ENCODE assay signal across 9 cellular contexts in the genomic region with DNA sequence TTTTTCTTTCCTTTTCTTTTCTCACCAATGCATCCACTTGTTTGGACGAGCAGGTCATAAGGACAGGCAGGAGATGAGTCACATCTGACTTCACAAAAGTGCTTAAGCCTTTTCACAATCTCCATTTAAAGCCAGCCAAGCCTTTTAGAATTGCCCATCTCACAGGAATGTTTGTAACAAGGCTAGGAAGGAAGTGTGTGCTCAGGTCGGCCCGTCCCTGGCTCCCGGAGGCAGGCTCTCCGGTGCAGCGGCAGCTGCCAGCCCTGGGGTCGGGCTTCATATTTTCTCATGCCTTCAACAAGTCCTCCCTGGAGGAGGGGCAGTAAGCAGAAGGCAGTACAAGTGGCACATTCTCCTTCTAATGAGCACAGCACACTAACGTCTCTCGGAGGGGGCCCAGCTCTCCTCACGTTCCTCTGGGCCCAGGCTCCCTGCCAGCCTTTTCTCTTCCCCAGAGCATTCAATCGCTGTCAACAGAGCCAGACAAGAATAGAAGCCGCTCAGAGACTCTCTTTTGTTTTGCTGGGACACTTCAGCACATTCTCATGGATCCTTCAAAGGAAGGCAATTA.
DNase-seq lines count a peak whose midpoint lies in the region; FAIRE-seq and TF ChIP-seq lines count a peak whose summit lies in the region.
"Had no signal": no experiment of that assay in that cellular context is flagged by ENCODE, and none has a peak within 500 bp of the region (broad histone marks: within the 10 kb centered on the region; RNA-seq: fewer than 3 reads in every experiment).

No MANE protein-coding gene starts in this region.

- H3K4me1 ChIP-seq in colonic mucosa: no peaks in the 10 kb centered on the region

- H3K27me3 ChIP-seq in colonic mucosa: no peaks in the 10 kb centered on the region

- DNase-seq in NCI-H2196 (lab: John Stamatoyannopoulos, UW; ENCODE audit: unreplicated experiment) (peak; percentile 30), NCI-H2196 treated with DMSO at 0.1 percent for 48 hours (lab: John Stamatoyannopoulos, UW; ENCODE audit: unreplicated experiment) (no peak), colonic mucosa (no peak), lung microvascular endothelial cell (ENCODE audit: low read depth in 2 of 2) (peak; percentile 90 to 98), urothelium cell line (ENCODE audit: low spot score) (peak; percentile 47), NAMALWA (ENCODE audit: low spot score) (no peak)
- DNase-seq in effector CD8-positive, alpha-beta T cell (lab: John Stamatoyannopoulos, UW): no peak
- DNase-seq in activated CD8-positive, alpha-beta memory T cell treated with anti-CD3 and anti-CD28 coated beads, Interleukin-2, amount 50 U/mL, for 48 hours: no peak
- DNase-seq: CD4-positive, CD25-positive, alpha-beta regulatory T cell had no signal

- intact Hi-C loops in colonic mucosa (cut with DNase I): no loop called here

- H3K27ac ChIP-seq in colonic mucosa: peak overlapping the region; percentile 47

- no peaks in the 10 kb centered on the region for H3K9me3 ChIP-seq in colonic mucosa

- no peaks in the 10 kb centered on the region for H3K36me3 ChIP-seq in colonic mucosa

- no peak overlapping the region for H3K4me3 ChIP-seq in colonic mucosa

- H3K9ac ChIP-seq in colonic mucosa (ENCODE audit: low read depth in 2 of 2, low read length in 2 of 2): no peak overlapping the region

- FAIRE-seq in urothelium cell line (lab: Jason Lieb, UNC): no peak

- no peak for TF ChIP-seq CTCF in colonic mucosa (IDR thresholded peaks at IDR 0.05)

Comparison
In these comparisons a context has a peak if more than half of its experiments do, and no peak if none do; other contexts are left out.
1. DNase-seq: peak in NCI-H2196 (single experiment), lung microvascular endothelial cell (2 of 2) and urothelium cell line (single experiment); none in NCI-H2196 treated with DMSO at 0.1 percent for 48 hours (single experiment), colonic mucosa (single experiment), effector CD8-positive, alpha-beta T cell (single experiment), activated CD8-positive, alpha-beta memory T cell treated with anti-CD3 and anti-CD28 coated beads, Interleukin-2, amount 50 U/mL, for 48 hours (single experiment) and NAMALWA (single experiment).